ENCODE assay signal across 16 cellular contexts in genomic region chr14:64790478-64790877, GRCh38.
DNase-seq lines count a peak whose midpoint lies in the region; ATAC-seq and TF ChIP-seq lines count a peak whose summit lies in the region.
"Had no signal": no experiment of that assay in that cellular context is flagged by ENCODE, and none has a peak within 500 bp of the region (broad histone marks: within the 10 kb centered on the region; RNA-seq: fewer than 3 reads in every experiment).

No MANE protein-coding gene starts in this region.

- H3K27me3 Mint-ChIP-seq in H9 (ENCODE audit: low read depth) (no peaks in the 10 kb centered on the region), T-helper 17 cell (peaks cover 17% of the 10 kb centered on the region)

- no peak overlapping the region for H2BK12ac ChIP-seq in H9 (ENCODE audit: insufficient read length, low read depth, low read length)

- H3K9me3 ChIP-seq in H9 (ENCODE audit: control insufficient read depth, low read depth, low read length) (no peaks in the 10 kb centered on the region), T-helper 17 cell (ENCODE audit: control insufficient read depth, low read length, poor library complexity, severe bottlenecking) (no peaks in the 10 kb centered on the region), upper lobe of right lung (no peaks in the 10 kb centered on the region)
- H3K9me3 ChIP-seq: HAP-1 had no signal

- H4K20me1 ChIP-seq in H9 (ENCODE audit: control insufficient read depth, insufficient read depth, insufficient read length), result peaks cover 4% of the 10 kb centered on the region

- no peaks in the 10 kb centered on the region for H3K23me2 ChIP-seq in H9 (ENCODE audit: insufficient read length, low read depth, low read length, poor library complexity, severe bottlenecking)

- H3K4me3 ChIP-seq in mesendoderm (ENCODE audit: low read length), result no peak overlapping the region
- no peak overlapping the region for H3K4me3 ChIP-seq in upper lobe of right lung
- H3K4me3 ChIP-seq: GM23248, HAP-1, K562 had no signal

- H3K56ac ChIP-seq in H9 (ENCODE audit: insufficient read length, low read depth, low read length) (no peak overlapping the region), mesendoderm (ENCODE audit: low read length) (no peak overlapping the region)

- H3K4ac ChIP-seq in H9 (ENCODE audit: low read depth, low read length), result no peak overlapping the region
- H3K4ac ChIP-seq in mesendoderm (ENCODE audit: low read depth, low read length), result no peak overlapping the region

- peak overlapping the region in 2 of 3 experiments; percentile 35 to 52; a peak in 3 of 7 replicates for H3K27ac Mint-ChIP-seq in H9
- H3K27ac Mint-ChIP-seq in T-helper 17 cell, result peak overlapping the region; percentile 62
- H3K27ac Mint-ChIP-seq: CD14-positive monocyte; CD8-positive, alpha-beta T cell had no signal

- intact Hi-C loops in upper lobe of right lung (cut with DNase I), result no loop called here

- no peak overlapping the region for H4K91ac ChIP-seq in H9 (ENCODE audit: insufficient read length, low read depth, low read length)

- no peak overlapping the region for H3K27ac ChIP-seq in H9 (ENCODE audit: insufficient read length, low read depth, low read length)
- no peak overlapping the region for H3K27ac ChIP-seq in mesendoderm (ENCODE audit: low read depth, low read length)
- H3K27ac ChIP-seq in upper lobe of right lung, result no peak overlapping the region
- H3K27ac ChIP-seq: GM23248, HL-60 had no signal

- H3K79me1 ChIP-seq in H9 (ENCODE audit: insufficient read depth, low read depth, low read length, poor library complexity, severe bottlenecking) (no peaks in the 10 kb centered on the region), mesendoderm (ENCODE audit: low read length) (no peaks in the 10 kb centered on the region)

- H3K4me3 Mint-ChIP-seq in H9, result no peak overlapping the region
- no peak overlapping the region for H3K4me3 Mint-ChIP-seq in T-helper 17 cell
- H3K4me3 Mint-ChIP-seq: CD14-positive monocyte; CD8-positive, alpha-beta T cell had no signal

- H4K5ac ChIP-seq in H9 (ENCODE audit: insufficient read length, low read depth, low read length) (no peak overlapping the region), mesendoderm (ENCODE audit: low read length) (no peak overlapping the region)

- H3K23ac ChIP-seq in H9 (ENCODE audit: insufficient read length, low read depth, low read length) (no peak overlapping the region), mesendoderm (ENCODE audit: low read length) (no peak overlapping the region)

- H2BK15ac ChIP-seq in H9 (ENCODE audit: low read depth, low read length) (no peak overlapping the region), mesendoderm (replicated peaks; ENCODE audit: low read depth) (no peak overlapping the region)

- no peak overlapping the region for H2AFZ ChIP-seq in H9 (ENCODE audit: low read length)
- H2AFZ ChIP-seq: GM23248 had no signal

- H3K9ac ChIP-seq in H9 (ENCODE audit: extremely low read depth, insufficient read length, low read length), result no peak overlapping the region
- no peak overlapping the region for H3K9ac ChIP-seq in mesendoderm (ENCODE audit: low read length)
- H3K9ac ChIP-seq: GM23248 had no signal

- H3K79me2 ChIP-seq in H9 (ENCODE audit: insufficient read depth, low read length), result no peaks in the 10 kb centered on the region
- H3K79me2 ChIP-seq in mesendoderm (ENCODE audit: control insufficient read depth, insufficient read depth, low read length), result no peaks in the 10 kb centered on the region

- H2BK120ac ChIP-seq in H9 (ENCODE audit: low read depth, low read length, poor library complexity, severe bottlenecking), result no peak overlapping the region
- no peak overlapping the region for H2BK120ac ChIP-seq in mesendoderm (ENCODE audit: low read depth, low read length)

- no CpG with 5 or more reads among the region's 6 CpGs for WGBS in H9 (ENCODE audit: extremely low coverage, insufficient read length, low lambda C conversion rate)
- no CpG with 5 or more reads among the region's 6 CpGs for WGBS in mesendoderm (ENCODE audit: extremely low coverage, insufficient coverage, low lambda C conversion rate)

- H2AK5ac ChIP-seq in H9 (ENCODE audit: insufficient read length, low read length), result no peak overlapping the region
- H2AK5ac ChIP-seq in mesendoderm (ENCODE audit: low read length), result no peak overlapping the region

- no peak for DNase-seq in H9
- DNase-seq in T-helper 17 cell, result no peak
- DNase-seq in mesendoderm, result peak; percentile 68
- peak; percentile 34 for DNase-seq in upper lobe of right lung
- DNase-seq in AG08395 (ENCODE audit: low spot score), result no peak
- DNase-seq in NAMALWA (ENCODE audit: low spot score), result no peak
- DNase-seq: CD8-positive, alpha-beta T cell; COR-L47; DND-41; GF-D8; GM23248 had no signal

- no peak overlapping the region for H2BK20ac ChIP-seq in H9 (ENCODE audit: low read depth, low read length, poor library complexity, severe bottlenecking)

- no peaks in the 10 kb centered on the region for H3K36me3 ChIP-seq in mesendoderm (ENCODE audit: control insufficient read depth, insufficient read depth, low read length)
- H3K36me3 ChIP-seq in upper lobe of right lung, result no peaks in the 10 kb centered on the region
- H3K36me3 ChIP-seq: HAP-1 had no signal

- H3K4me1 ChIP-seq in H9 (ENCODE audit: insufficient read depth, low read length), result no peaks in the 10 kb centered on the region
- no peaks in the 10 kb centered on the region for H3K4me1 ChIP-seq in mesendoderm (ENCODE audit: control insufficient read depth, low read depth, low read length)
- no peaks in the 10 kb centered on the region for H3K4me1 ChIP-seq in upper lobe of right lung
- H3K4me1 ChIP-seq: HAP-1 had no signal

- H3K36me3 Mint-ChIP-seq in H9 (ENCODE audit: insufficient read depth in 1 of 3, low read depth in 3 of 3) (no peaks in the 10 kb centered on the region; a peak in 1 of 7 replicates), T-helper 17 cell (ENCODE audit: low read depth) (no peaks in the 10 kb centered on the region)
- H3K36me3 Mint-ChIP-seq: CD14-positive monocyte; CD8-positive, alpha-beta T cell had no signal

- TF ChIP-seq CTCF in H9 (conservative IDR thresholded peaks at IDR 0.05) (no peak), upper lobe of right lung (IDR thresholded peaks at IDR 0.05) (no peak)

- H3K14ac ChIP-seq in H9 (ENCODE audit: insufficient read depth, low read length), result no peak overlapping the region

- H4K8ac ChIP-seq in H9 (replicated peaks; ENCODE audit: insufficient read length, low read depth, low read length) (no peak overlapping the region), mesendoderm (ENCODE audit: low read depth, low read length) (no peak overlapping the region)

- ATAC-seq in T-helper 17 cell (no peak), upper lobe of right lung (no peak), GM21529 (IDR thresholded peaks at IDR 0.05; ENCODE audit: unreplicated experiment) (no peak)
- ATAC-seq: CD8-positive, alpha-beta T cell; K562 had no signal

- H3K27me3 ChIP-seq in H9 (ENCODE audit: insufficient read depth, low read length) (no peaks in the 10 kb centered on the region), mesendoderm (ENCODE audit: insufficient read depth, low read length, poor library complexity) (no peaks in the 10 kb centered on the region), upper lobe of right lung (no peaks in the 10 kb centered on the region)

- no peak overlapping the region for H2BK5ac ChIP-seq in H9 (ENCODE audit: insufficient read length, low read length)
- H2BK5ac ChIP-seq in mesendoderm (ENCODE audit: low read length), result no peak overlapping the region

- no peaks in the 10 kb centered on the region for H3K9me3 Mint-ChIP-seq in H9
- H3K9me3 Mint-ChIP-seq: CD14-positive monocyte; CD8-positive, alpha-beta T cell had no signal

- no peak overlapping the region for H3T11ph ChIP-seq in H9 (ENCODE audit: low read length)

- H3K18ac ChIP-seq in H9 (ENCODE audit: insufficient read length, low read depth, low read length), result no peak overlapping the region
- no peak overlapping the region for H3K18ac ChIP-seq in mesendoderm (ENCODE audit: low read length)

- H3K4me2 ChIP-seq in H9 (ENCODE audit: insufficient read depth, insufficient read length, low read length), result no peak overlapping the region
- H3K4me2 ChIP-seq in mesendoderm (ENCODE audit: low read length), result no peak overlapping the region

- peaks cover 15 to 17% of the 10 kb centered on the region in 2 experiments for H3K4me1 Mint-ChIP-seq in H9
- peaks cover 2% of the 10 kb centered on the region for H3K4me1 Mint-ChIP-seq in T-helper 17 cell
- H3K4me1 Mint-ChIP-seq: CD14-positive monocyte had no signal

Comparison
In these comparisons a context has a peak if more than half of its experiments do, and no peak if none do; other contexts are left out.
1. DNase-seq: peak in mesendoderm (single experiment) and upper lobe of right lung (single experiment); none in H9 (single experiment), T-helper 17 cell (0 of 3), AG08395 (single experiment) and NAMALWA (single experiment).